In the genomic region with DNA sequence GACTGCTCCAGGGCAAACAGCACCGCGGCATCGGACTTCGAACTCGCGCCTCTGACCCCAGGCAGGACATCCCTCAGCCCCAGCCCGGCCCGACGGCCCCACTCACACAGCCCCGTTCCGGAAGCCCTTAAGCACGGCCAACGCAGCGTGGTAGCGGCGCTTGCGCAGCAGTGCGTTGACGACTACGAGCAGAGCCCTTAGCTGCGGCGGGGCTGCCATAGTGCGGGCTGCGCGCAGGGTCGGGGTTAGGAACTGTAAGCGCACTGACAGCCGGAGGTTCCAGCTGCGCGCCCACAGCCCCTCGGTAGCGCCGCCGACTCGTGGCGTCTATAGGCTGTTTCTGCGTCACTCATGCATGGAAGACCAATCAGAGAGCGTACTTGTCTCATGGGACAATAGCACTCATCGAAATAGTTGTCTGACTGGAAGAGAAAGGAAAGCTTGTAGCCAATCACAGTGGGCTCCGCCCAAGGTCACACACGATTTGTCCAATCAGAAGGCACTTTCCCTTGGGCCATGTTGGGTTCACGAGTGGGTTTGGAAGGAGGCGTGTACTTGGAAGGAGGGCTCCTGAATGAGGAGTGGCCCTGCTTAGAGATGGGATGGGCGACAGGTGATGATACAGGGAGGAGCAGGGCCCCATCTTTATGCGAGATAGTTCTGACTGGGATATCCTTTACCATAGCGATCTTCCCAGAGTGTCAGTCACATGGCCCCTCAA, we compare ENCODE assay signal across 1 cellular context.
TF ChIP-seq lines count a peak whose summit lies in the region.

A gene with protein sequence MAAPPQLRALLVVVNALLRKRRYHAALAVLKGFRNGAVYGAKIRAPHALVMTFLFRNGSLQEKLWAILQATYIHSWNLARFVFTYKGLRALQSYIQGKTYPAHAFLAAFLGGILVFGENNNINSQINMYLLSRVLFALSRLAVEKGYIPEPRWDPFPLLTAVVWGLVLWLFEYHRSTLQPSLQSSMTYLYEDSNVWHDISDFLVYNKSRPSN (minus strand): TSS at position 322 of the 721 bp plus-strand sequence. CDS start 103 bp downstream, at position 219.

TF ChIP-seq in K562, 482 proteins besides CTCF, POLR2A, EP300 and RAD21 (continued from another document and continues in another):
- TF ChIP-seq, protein P1, sequence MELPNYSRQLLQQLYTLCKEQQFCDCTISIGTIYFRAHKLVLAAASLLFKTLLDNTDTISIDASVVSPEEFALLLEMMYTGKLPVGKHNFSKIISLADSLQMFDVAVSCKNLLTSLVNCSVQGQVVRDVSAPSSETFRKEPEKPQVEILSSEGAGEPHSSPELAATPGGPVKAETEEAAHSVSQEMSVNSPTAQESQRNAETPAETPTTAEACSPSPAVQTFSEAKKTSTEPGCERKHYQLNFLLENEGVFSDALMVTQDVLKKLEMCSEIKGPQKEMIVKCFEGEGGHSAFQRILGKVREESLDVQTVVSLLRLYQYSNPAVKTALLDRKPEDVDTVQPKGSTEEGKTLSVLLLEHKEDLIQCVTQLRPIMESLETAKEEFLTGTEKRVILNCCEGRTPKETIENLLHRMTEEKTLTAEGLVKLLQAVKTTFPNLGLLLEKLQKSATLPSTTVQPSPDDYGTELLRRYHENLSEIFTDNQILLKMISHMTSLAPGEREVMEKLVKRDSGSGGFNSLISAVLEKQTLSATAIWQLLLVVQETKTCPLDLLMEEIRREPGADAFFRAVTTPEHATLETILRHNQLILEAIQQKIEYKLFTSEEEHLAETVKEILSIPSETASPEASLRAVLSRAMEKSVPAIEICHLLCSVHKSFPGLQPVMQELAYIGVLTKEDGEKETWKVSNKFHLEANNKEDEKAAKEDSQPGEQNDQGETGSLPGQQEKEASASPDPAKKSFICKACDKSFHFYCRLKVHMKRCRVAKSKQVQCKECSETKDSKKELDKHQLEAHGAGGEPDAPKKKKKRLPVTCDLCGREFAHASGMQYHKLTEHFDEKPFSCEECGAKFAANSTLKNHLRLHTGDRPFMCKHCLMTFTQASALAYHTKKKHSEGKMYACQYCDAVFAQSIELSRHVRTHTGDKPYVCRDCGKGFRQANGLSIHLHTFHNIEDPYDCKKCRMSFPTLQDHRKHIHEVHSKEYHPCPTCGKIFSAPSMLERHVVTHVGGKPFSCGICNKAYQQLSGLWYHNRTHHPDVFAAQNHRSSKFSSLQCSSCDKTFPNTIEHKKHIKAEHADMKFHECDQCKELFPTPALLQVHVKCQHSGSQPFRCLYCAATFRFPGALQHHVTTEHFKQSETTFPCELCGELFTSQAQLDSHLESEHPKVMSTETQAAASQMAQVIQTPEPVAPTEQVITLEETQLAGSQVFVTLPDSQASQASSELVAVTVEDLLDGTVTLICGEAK (IDR thresholded peaks at IDR 0.05), result no peak
- TF ChIP-seq, protein P1 (CRISPR knock-in tag; IDR thresholded peaks at IDR 0.05), result no peak
- no peak for TF ChIP-seq POLR2AphosphoS5 (IDR thresholded peaks at IDR 0.05; ENCODE audit: control insufficient read depth, insufficient read depth, low read depth, low read length)
- TF ChIP-seq FOXK2 (conservative IDR thresholded peaks at IDR 0.05 in 1 of 2, IDR thresholded peaks at IDR 0.05 in 1 of 2; ENCODE audit: low read depth in 2 of 2), result peak; percentile 69 to 80; a peak in 3 of 4 replicates
- TF ChIP-seq LCOR (CRISPR knock-in tag; IDR thresholded peaks at IDR 0.05), result 0 out of 2 replicates have a peak, but pooled peaks have one; percentile 35
- TF ChIP-seq, protein P2, sequence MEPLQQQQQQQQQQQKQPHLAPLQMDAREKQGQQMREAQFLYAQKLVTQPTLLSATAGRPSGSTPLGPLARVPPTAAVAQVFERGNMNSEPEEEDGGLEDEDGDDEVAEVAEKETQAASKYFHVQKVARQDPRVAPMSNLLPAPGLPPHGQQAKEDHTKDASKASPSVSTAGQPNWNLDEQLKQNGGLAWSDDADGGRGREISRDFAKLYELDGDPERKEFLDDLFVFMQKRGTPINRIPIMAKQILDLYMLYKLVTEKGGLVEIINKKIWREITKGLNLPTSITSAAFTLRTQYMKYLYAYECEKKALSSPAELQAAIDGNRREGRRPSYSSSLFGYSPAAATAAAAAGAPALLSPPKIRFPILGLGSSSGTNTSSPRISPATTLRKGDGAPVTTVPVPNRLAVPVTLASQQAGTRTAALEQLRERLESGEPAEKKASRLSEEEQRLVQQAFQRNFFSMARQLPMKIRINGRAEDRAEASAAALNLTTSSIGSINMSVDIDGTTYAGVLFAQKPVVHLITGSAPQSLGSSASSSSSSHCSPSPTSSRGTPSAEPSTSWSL (CRISPR knock-in tag; IDR thresholded peaks at IDR 0.05; ENCODE audit: borderline replicate concordance), result no peak
- TF ChIP-seq MECOM (CRISPR knock-in tag; IDR thresholded peaks at IDR 0.05), result no peak
- TF ChIP-seq, protein P3, sequence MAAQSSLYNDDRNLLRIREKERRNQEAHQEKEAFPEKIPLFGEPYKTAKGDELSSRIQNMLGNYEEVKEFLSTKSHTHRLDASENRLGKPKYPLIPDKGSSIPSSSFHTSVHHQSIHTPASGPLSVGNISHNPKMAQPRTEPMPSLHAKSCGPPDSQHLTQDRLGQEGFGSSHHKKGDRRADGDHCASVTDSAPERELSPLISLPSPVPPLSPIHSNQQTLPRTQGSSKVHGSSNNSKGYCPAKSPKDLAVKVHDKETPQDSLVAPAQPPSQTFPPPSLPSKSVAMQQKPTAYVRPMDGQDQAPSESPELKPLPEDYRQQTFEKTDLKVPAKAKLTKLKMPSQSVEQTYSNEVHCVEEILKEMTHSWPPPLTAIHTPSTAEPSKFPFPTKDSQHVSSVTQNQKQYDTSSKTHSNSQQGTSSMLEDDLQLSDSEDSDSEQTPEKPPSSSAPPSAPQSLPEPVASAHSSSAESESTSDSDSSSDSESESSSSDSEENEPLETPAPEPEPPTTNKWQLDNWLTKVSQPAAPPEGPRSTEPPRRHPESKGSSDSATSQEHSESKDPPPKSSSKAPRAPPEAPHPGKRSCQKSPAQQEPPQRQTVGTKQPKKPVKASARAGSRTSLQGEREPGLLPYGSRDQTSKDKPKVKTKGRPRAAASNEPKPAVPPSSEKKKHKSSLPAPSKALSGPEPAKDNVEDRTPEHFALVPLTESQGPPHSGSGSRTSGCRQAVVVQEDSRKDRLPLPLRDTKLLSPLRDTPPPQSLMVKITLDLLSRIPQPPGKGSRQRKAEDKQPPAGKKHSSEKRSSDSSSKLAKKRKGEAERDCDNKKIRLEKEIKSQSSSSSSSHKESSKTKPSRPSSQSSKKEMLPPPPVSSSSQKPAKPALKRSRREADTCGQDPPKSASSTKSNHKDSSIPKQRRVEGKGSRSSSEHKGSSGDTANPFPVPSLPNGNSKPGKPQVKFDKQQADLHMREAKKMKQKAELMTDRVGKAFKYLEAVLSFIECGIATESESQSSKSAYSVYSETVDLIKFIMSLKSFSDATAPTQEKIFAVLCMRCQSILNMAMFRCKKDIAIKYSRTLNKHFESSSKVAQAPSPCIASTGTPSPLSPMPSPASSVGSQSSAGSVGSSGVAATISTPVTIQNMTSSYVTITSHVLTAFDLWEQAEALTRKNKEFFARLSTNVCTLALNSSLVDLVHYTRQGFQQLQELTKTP (IDR thresholded peaks at IDR 0.05; ENCODE audit: low read depth in 1 of 2, partially characterized antibody in 2 of 2), result no peak
- TF ChIP-seq ADNP (tag; IDR thresholded peaks at IDR 0.05), result 0 out of 2 replicates have a peak, but pooled peaks have one; percentile 7
- TF ChIP-seq, protein P4, sequence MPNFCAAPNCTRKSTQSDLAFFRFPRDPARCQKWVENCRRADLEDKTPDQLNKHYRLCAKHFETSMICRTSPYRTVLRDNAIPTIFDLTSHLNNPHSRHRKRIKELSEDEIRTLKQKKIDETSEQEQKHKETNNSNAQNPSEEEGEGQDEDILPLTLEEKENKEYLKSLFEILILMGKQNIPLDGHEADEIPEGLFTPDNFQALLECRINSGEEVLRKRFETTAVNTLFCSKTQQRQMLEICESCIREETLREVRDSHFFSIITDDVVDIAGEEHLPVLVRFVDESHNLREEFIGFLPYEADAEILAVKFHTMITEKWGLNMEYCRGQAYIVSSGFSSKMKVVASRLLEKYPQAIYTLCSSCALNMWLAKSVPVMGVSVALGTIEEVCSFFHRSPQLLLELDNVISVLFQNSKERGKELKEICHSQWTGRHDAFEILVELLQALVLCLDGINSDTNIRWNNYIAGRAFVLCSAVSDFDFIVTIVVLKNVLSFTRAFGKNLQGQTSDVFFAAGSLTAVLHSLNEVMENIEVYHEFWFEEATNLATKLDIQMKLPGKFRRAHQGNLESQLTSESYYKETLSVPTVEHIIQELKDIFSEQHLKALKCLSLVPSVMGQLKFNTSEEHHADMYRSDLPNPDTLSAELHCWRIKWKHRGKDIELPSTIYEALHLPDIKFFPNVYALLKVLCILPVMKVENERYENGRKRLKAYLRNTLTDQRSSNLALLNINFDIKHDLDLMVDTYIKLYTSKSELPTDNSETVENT (CRISPR knock-in tag; IDR thresholded peaks at IDR 0.05), result no peak
- no peak for TF ChIP-seq BRCA1 (IDR thresholded peaks at IDR 0.05)
- TF ChIP-seq BRCA1 (CRISPR knock-in tag; IDR thresholded peaks at IDR 0.05), result no peak; the same call in 1 of the 2 replicates
- no peak for TF ChIP-seq BRD4 (IDR thresholded peaks at IDR 0.05)
- no peak for TF ChIP-seq MAFG (tag; conservative IDR thresholded peaks at IDR 0.05)
- TF ChIP-seq, protein P5, sequence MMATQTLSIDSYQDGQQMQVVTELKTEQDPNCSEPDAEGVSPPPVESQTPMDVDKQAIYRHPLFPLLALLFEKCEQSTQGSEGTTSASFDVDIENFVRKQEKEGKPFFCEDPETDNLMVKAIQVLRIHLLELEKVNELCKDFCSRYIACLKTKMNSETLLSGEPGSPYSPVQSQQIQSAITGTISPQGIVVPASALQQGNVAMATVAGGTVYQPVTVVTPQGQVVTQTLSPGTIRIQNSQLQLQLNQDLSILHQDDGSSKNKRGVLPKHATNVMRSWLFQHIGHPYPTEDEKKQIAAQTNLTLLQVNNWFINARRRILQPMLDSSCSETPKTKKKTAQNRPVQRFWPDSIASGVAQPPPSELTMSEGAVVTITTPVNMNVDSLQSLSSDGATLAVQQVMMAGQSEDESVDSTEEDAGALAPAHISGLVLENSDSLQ (IDR thresholded peaks at IDR 0.05), result peak; percentile 100
- TF ChIP-seq, protein P6, sequence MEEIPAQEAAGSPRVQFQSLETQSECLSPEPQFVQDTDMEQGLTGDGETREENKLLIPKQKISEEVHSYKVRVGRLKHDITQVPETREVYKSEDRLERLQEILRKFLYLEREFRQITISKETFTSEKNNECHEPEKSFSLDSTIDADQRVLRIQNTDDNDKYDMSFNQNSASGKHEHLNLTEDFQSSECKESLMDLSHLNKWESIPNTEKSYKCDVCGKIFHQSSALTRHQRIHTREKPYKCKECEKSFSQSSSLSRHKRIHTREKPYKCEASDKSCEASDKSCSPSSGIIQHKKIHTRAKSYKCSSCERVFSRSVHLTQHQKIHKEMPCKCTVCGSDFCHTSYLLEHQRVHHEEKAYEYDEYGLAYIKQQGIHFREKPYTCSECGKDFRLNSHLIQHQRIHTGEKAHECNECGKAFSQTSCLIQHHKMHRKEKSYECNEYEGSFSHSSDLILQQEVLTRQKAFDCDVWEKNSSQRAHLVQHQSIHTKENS (CRISPR knock-in tag; IDR thresholded peaks at IDR 0.05), result no peak
- TF ChIP-seq ZNF134 (CRISPR knock-in tag; conservative IDR thresholded peaks at IDR 0.05), result no peak
- TF ChIP-seq TCF7 (IDR thresholded peaks at IDR 0.05; ENCODE audit: borderline replicate concordance), result no peak
- no peak for TF ChIP-seq ZNF75A (CRISPR knock-in tag; IDR thresholded peaks at IDR 0.05)
- TF ChIP-seq SRF (CRISPR knock-in tag; IDR thresholded peaks at IDR 0.05), result no peak
- no peak for TF ChIP-seq FOSL1 (tag; conservative IDR thresholded peaks at IDR 0.05)
- TF ChIP-seq MEF2D (tag; conservative IDR thresholded peaks at IDR 0.05; ENCODE audit: low read depth), result no peak
- TF ChIP-seq TBL1XR1 (IDR thresholded peaks at IDR 0.05; ENCODE audit: low read length in 2 of 2), result 0 out of 4 replicates have a peak, but pooled peaks of 1 of the 2 experiments have one; percentile 9
- TF ChIP-seq, protein P7, sequence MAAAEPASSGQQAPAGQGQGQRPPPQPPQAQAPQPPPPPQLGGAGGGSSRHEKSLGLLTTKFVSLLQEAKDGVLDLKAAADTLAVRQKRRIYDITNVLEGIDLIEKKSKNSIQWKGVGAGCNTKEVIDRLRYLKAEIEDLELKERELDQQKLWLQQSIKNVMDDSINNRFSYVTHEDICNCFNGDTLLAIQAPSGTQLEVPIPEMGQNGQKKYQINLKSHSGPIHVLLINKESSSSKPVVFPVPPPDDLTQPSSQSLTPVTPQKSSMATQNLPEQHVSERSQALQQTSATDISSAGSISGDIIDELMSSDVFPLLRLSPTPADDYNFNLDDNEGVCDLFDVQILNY (CRISPR knock-in tag; IDR thresholded peaks at IDR 0.05), result no peak
- peak; percentile 83 for TF ChIP-seq SP1 (CRISPR knock-in tag; IDR thresholded peaks at IDR 0.05)
- no peak for TF ChIP-seq ZNF41 (CRISPR knock-in tag; conservative IDR thresholded peaks at IDR 0.05)
- TF ChIP-seq LARP7 (IDR thresholded peaks at IDR 0.05), result no peak
- TF ChIP-seq BDP1 (IDR thresholded peaks at IDR 0.05; ENCODE audit: insufficient read depth, insufficient read length), result no peak
- no peak for TF ChIP-seq TEAD4 (IDR thresholded peaks at IDR 0.05; ENCODE audit: low read length)
- TF ChIP-seq TEAD4 (CRISPR knock-in tag; IDR thresholded peaks at IDR 0.05; ENCODE audit: borderline replicate concordance), result no peak
- peak; percentile 15; the same call in 1 of the 2 replicates for TF ChIP-seq DIDO1 (tag; IDR thresholded peaks at IDR 0.05; ENCODE audit: low read depth)
- no peak for TF ChIP-seq HNRNPH1 (optimal IDR thresholded peaks at IDR 0.05; ENCODE audit: low read depth, low read length)
- no peak for TF ChIP-seq PHF21A (IDR thresholded peaks at IDR 0.05; ENCODE audit: borderline replicate concordance, low read depth)
- TF ChIP-seq U2AF2 (optimal IDR thresholded peaks at IDR 0.05; ENCODE audit: low read depth, low read length), result no peak
- no peak for TF ChIP-seq GATAD2B (IDR thresholded peaks at IDR 0.05; ENCODE audit: borderline replicate concordance)
- no peak for TF ChIP-seq ELF1 (tag; IDR thresholded peaks at IDR 0.05)
- TF ChIP-seq ILF3 (IDR thresholded peaks at IDR 0.05; ENCODE audit: borderline replicate concordance), result no peak
